In the genomic region with DNA sequence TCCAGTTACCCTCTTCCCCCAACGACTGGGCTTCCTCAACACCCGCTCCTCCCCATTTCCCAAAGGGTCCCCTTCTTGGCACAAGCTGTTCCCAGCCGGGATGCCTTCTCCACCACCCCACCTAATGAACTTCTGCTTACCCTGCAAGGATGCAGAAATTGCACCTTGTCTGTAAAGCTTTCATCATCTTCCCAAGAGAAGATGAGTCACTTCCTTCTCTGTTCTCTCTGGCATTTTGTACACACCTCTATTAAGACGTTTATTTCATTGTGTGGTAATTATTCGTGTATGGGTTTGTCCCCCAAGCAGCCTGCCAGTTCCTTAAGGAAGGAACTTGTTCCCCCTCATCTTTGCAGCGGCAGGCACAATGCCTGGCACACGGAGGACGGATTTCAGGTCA, we compare ENCODE assay signal across 24 cellular contexts.
DNase-seq lines count a peak whose midpoint lies in the region; ATAC-seq, FAIRE-seq and TF ChIP-seq lines count a peak whose summit lies in the region.
"Had no signal": no experiment of that assay in that cellular context is flagged by ENCODE, and none has a peak within 500 bp of the region (broad histone marks: within the 10 kb centered on the region; RNA-seq: fewer than 3 reads in every experiment).

No MANE protein-coding gene starts in this region.

- POLR2A ChIA-PET in activated CD4-positive, alpha-beta T cell treated with anti-CD3 and anti-CD28 coated beads for 36 hours (lab: Charles Lee), result no interaction called here
- POLR2A ChIA-PET in K562 (lab: Yijun Ruan, JAX), result no interaction called here

- no TSS peak for BruUV-seq in K562 (replicated peaks; lab: Mats Ljungman, UMichigan)

- CTCF ChIA-PET in activated CD4-positive, alpha-beta T cell treated with anti-CD3 and anti-CD28 coated beads for 36 hours (lab: Charles Lee), result no interaction called here
- CTCF ChIA-PET in K562 (lab: Yijun Ruan, JAX; ENCODE audit: low intra/inter-chr PET ratio), result no interaction called here

- no peak overlapping the region for H3K4me2 ChIP-seq in K562 (ENCODE audit: insufficient read depth, low read length)
- no peak overlapping the region for H3K4me2 ChIP-seq in mesendoderm (ENCODE audit: low read length)
- H3K4me2 ChIP-seq: smooth muscle cell had no signal

- H3K4me3 ChIP-seq in K562 (no peak overlapping the region), mesendoderm (ENCODE audit: low read length) (no peak overlapping the region)
- H3K4me3 ChIP-seq: smooth muscle cell, thoracic aorta had no signal

- peaks cover 4% of the 10 kb centered on the region for H3K27me3 Mint-ChIP-seq in activated CD4-positive, alpha-beta T cell treated with anti-CD3 and anti-CD28 coated beads for 36 hours
- H3K27me3 Mint-ChIP-seq in effector memory CD8-positive, alpha-beta T cell, result no peaks in the 10 kb centered on the region

- H2AK5ac ChIP-seq in mesendoderm (ENCODE audit: low read length), result no peak overlapping the region

- H3K79me1 ChIP-seq in mesendoderm (ENCODE audit: low read length), result no peaks in the 10 kb centered on the region

- no peak overlapping the region for H2BK120ac ChIP-seq in mesendoderm (ENCODE audit: low read depth, low read length)

- H4K5ac ChIP-seq in mesendoderm (ENCODE audit: low read length), result no peak overlapping the region

- peaks cover 2% of the 10 kb centered on the region for H3K9me1 ChIP-seq in K562 (ENCODE audit: control insufficient read depth, insufficient read depth, low read length)

- DNase-seq in activated CD4-positive, alpha-beta T cell treated with anti-CD3 and anti-CD28 coated beads for 36 hours, result no peak
- DNase-seq in activated CD4-positive, alpha-beta T cell treated with anti-CD3 and anti-CD28 coated beads, Interleukin-2, amount 50 U/mL, for 48 hours, result no peak
- peak; percentile 58 for DNase-seq in NCI-H226
- no peak for DNase-seq in K562 (ENCODE audit: extremely low read depth in 1 of 4, low spot score in 3 of 4)
- DNase-seq in mesendoderm, result peak; percentile 37
- DNase-seq in cardiac septum (ENCODE audit: low spot score), result no peak
- DNase-seq in effector memory CD8-positive, alpha-beta T cell, result no peak
- DNase-seq: cerebellar nuclear complex; Karpas-422; kidney glomerular epithelial cell; midbrain; NCI-H1436 treated with DMSO at 0.1 percent for 48 hours; NCI-H2227 treated with DMSO at 0.1 percent for 48 hours; SHP77; stimulated activated CD8-positive, alpha-beta memory T cell treated with anti-CD3 and anti-CD28 coated beads, Interleukin-4, amount 100 ng/mL, for 48 hours had no signal

- no peak for TF ChIP-seq CTCF in K562 (IDR thresholded peaks at IDR 0.05 in 2 of 3, conservative IDR thresholded peaks at IDR 0.05 in 1 of 3; ENCODE audit: insufficient read depth in 2 of 3, low read depth in 1 of 3, low read length in 3 of 3)

- 3% methylated on average over 8 of the region's 8 CpGs for WGBS in K562 (ENCODE audit: insufficient coverage, low coverage, missing lambda C conversion rate)
- WGBS in mesendoderm (ENCODE audit: extremely low coverage, insufficient coverage, low lambda C conversion rate), result no CpG with 5 or more reads among the region's 8 CpGs

- TF ChIP-seq EP300 in K562 (IDR thresholded peaks at IDR 0.05; ENCODE audit: low read length), result peak; percentile 26; the same call in 1 of the 2 replicates

- H3K56ac ChIP-seq in mesendoderm (ENCODE audit: low read length), result no peak overlapping the region

- intact Hi-C loops in activated CD4-positive, alpha-beta T cell treated with anti-CD3 and anti-CD28 coated beads for 36 hours (cut with DNase I, micrococcal nuclease), result no loop called here
- intact Hi-C loops in K562 (cut with micrococcal nuclease) (no loop called here), cardiac septum (cut with DNase I) (loop anchor here (10.0 kb wide), 1 partner anchor 378 kb away; no protein-coding TSS in a partner anchor)

- no peak overlapping the region for H4K8ac ChIP-seq in mesendoderm (ENCODE audit: low read depth, low read length)

- H3K27me3 ChIP-seq in K562 (ENCODE audit: control insufficient read depth in 2 of 2, insufficient read depth in 2 of 2, low read length in 2 of 2) (0 out of 5 replicates have a peak, but pooled peaks cover 0 to 3% of the 10 kb centered on the region in 2 experiments), mesendoderm (ENCODE audit: insufficient read depth, low read length, poor library complexity) (no peaks in the 10 kb centered on the region)

- H3K18ac ChIP-seq in mesendoderm (ENCODE audit: low read length), result no peak overlapping the region

- TF ChIP-seq POLR2A in K562 (conservative IDR thresholded peaks at IDR 0.05), result no peak

- no peak overlapping the region for H2BK15ac ChIP-seq in mesendoderm (replicated peaks; ENCODE audit: low read depth)

- peak; percentile 36 for ATAC-seq in activated CD4-positive, alpha-beta T cell treated with anti-CD3 and anti-CD28 coated beads for 36 hours
- no peak; the same call in 2 of the 3 replicates for ATAC-seq in K562
- no peak for ATAC-seq in GM21717 (IDR thresholded peaks at IDR 0.05; ENCODE audit: unreplicated experiment)
- no peak for ATAC-seq in effector memory CD8-positive, alpha-beta T cell (replicated peaks)
- ATAC-seq: WTC11 had no signal

- H3K4me1 Mint-ChIP-seq in activated CD4-positive, alpha-beta T cell treated with anti-CD3 and anti-CD28 coated beads for 36 hours, result no peaks in the 10 kb centered on the region
- H3K4me1 Mint-ChIP-seq in effector memory CD8-positive, alpha-beta T cell (ENCODE audit: low read depth in 2 of 2), result no peaks in the 10 kb centered on the region

- in situ Hi-C loops in K562 (cut with MboI), result no loop called here

- FAIRE-seq in K562 (lab: Jason Lieb, UNC), result no peak
- FAIRE-seq: A204.1 had no signal

- H3K36me3 ChIP-seq in K562 (ENCODE audit: control insufficient read depth, insufficient read depth, low read length), result no peaks in the 10 kb centered on the region
- no peaks in the 10 kb centered on the region for H3K36me3 ChIP-seq in mesendoderm (ENCODE audit: control insufficient read depth, insufficient read depth, low read length)
- H3K36me3 ChIP-seq: thoracic aorta had no signal

- H2BK5ac ChIP-seq in mesendoderm (ENCODE audit: low read length), result no peak overlapping the region

- no peak overlapping the region for H3K23ac ChIP-seq in mesendoderm (ENCODE audit: low read length)

- no peaks in the 10 kb centered on the region for H3K36me3 Mint-ChIP-seq in activated CD4-positive, alpha-beta T cell treated with anti-CD3 and anti-CD28 coated beads for 36 hours (ENCODE audit: low read depth)
- H3K36me3 Mint-ChIP-seq in effector memory CD8-positive, alpha-beta T cell (ENCODE audit: insufficient read depth), result no peaks in the 10 kb centered on the region
- H3K36me3 Mint-ChIP-seq: WTC11 had no signal

- H4K20me1 ChIP-seq in K562 (replicated peaks; ENCODE audit: control insufficient read depth, insufficient read depth, low read length), result no peaks in the 10 kb centered on the region

- no peak for TF ChIP-seq RAD21 in K562 (CRISPR knock-in tag; conservative IDR thresholded peaks at IDR 0.05 in 1 of 2, IDR thresholded peaks at IDR 0.05 in 1 of 2)

- no peaks in the 10 kb centered on the region for H3K9me3 ChIP-seq in K562 (replicated peaks; ENCODE audit: control insufficient read depth, insufficient read depth, low read depth, low read length)
- H3K9me3 ChIP-seq: thoracic aorta had no signal

- H3K4me1 ChIP-seq in K562 (replicated peaks in 1 of 2; ENCODE audit: control insufficient read depth in 2 of 2, insufficient read depth in 2 of 2, low read length in 2 of 2) (no peaks in the 10 kb centered on the region), mesendoderm (ENCODE audit: control insufficient read depth, low read depth, low read length) (no peaks in the 10 kb centered on the region)

- H3K4ac ChIP-seq in mesendoderm (ENCODE audit: low read depth, low read length), result no peak overlapping the region

- H3K27ac Mint-ChIP-seq in activated CD4-positive, alpha-beta T cell treated with anti-CD3 and anti-CD28 coated beads for 36 hours, result peak overlapping the region; percentile 76
- no peak overlapping the region for H3K27ac Mint-ChIP-seq in effector memory CD8-positive, alpha-beta T cell
- H3K27ac Mint-ChIP-seq: activated T-helper 1 cell treated with anti-CD3 and anti-CD28 coated beads, Interleukin-12 subunit alpha, Interleukin-12 subunit beta, Interleukin-2, Interleukin-4 antibody, amounts not matched to agents 30 ng/mL and 10 ng/mL and 1 ng/mL, durations not matched to agents 14 hours and 24 hours and 36 hours; progenitor cell of endocrine pancreas; T-helper 1 cell treated with Interleukin-12 subunit alpha and Interleukin-12 subunit beta and Interleukin-4 antibody, amounts not matched to agents 30 μg/mL and 1 μg/mL, for 36 hours; WTC11 had no signal

- H3K9ac ChIP-seq in K562 (ENCODE audit: insufficient read depth in 1 of 2, low read depth in 2 of 2, low read length in 2 of 2), result no peak overlapping the region
- no peak overlapping the region for H3K9ac ChIP-seq in mesendoderm (ENCODE audit: low read length)

- H3K27ac ChIP-seq in K562 (ENCODE audit: extremely low read depth, low read depth, low read length) (no peak overlapping the region), mesendoderm (ENCODE audit: low read depth, low read length) (no peak overlapping the region)
- H3K27ac ChIP-seq: C4-2B, thoracic aorta had no signal

- no peaks in the 10 kb centered on the region for H3K9me3 Mint-ChIP-seq in activated CD4-positive, alpha-beta T cell treated with anti-CD3 and anti-CD28 coated beads for 36 hours (ENCODE audit: low read depth)
- H3K9me3 Mint-ChIP-seq in effector memory CD8-positive, alpha-beta T cell, result no peaks in the 10 kb centered on the region
- H3K9me3 Mint-ChIP-seq: activated T-helper 1 cell treated with anti-CD3 and anti-CD28 coated beads, Interleukin-12 subunit alpha, Interleukin-12 subunit beta, Interleukin-2, Interleukin-4 antibody, amounts not matched to agents 30 ng/mL and 10 ng/mL and 1 ng/mL, durations not matched to agents 14 hours and 24 hours and 36 hours; T-helper 1 cell treated with Interleukin-12 subunit alpha and Interleukin-12 subunit beta and Interleukin-4 antibody, amounts not matched to agents 30 μg/mL and 1 μg/mL, for 36 hours had no signal

- H3K79me2 ChIP-seq in K562 (ENCODE audit: control insufficient read depth, insufficient read depth, low read length) (no peaks in the 10 kb centered on the region), mesendoderm (ENCODE audit: control insufficient read depth, insufficient read depth, low read length) (no peaks in the 10 kb centered on the region)

- H2AFZ ChIP-seq in K562 (ENCODE audit: low read depth, low read length), result no peak overlapping the region

- no peak overlapping the region for H3K4me3 Mint-ChIP-seq in activated CD4-positive, alpha-beta T cell treated with anti-CD3 and anti-CD28 coated beads for 36 hours
- no peak overlapping the region for H3K4me3 Mint-ChIP-seq in effector memory CD8-positive, alpha-beta T cell
- H3K4me3 Mint-ChIP-seq: activated T-helper 1 cell treated with anti-CD3 and anti-CD28 coated beads, Interleukin-12 subunit alpha, Interleukin-12 subunit beta, Interleukin-2, Interleukin-4 antibody, amounts not matched to agents 30 ng/mL and 10 ng/mL and 1 ng/mL, durations not matched to agents 14 hours and 24 hours and 36 hours; T-helper 1 cell treated with Interleukin-12 subunit alpha and Interleukin-12 subunit beta and Interleukin-4 antibody, amounts not matched to agents 30 μg/mL and 1 μg/mL, for 36 hours; WTC11 had no signal

Comparison
In these comparisons a context has a peak if more than half of its experiments do, and no peak if none do; other contexts are left out.
1. DNase-seq: peak in NCI-H226 (single experiment) and mesendoderm (single experiment); none in activated CD4-positive, alpha-beta T cell treated with anti-CD3 and anti-CD28 coated beads for 36 hours (single experiment), activated CD4-positive, alpha-beta T cell treated with anti-CD3 and anti-CD28 coated beads, Interleukin-2, amount 50 U/mL, for 48 hours (0 of 2), K562 (0 of 4), cardiac septum (single experiment) and effector memory CD8-positive, alpha-beta T cell (0 of 3).